ENCODE assay signal across 2 cellular contexts in genomic region chr19:3038214-3038613, GRCh38.
TF ChIP-seq lines count a peak whose summit lies in the region.

No MANE protein-coding gene starts in this region.

TF ChIP-seq in K562, 482 proteins besides CTCF, POLR2A, EP300 and RAD21:
- no peak for TF ChIP-seq ZMIZ1 (IDR thresholded peaks at IDR 0.05; ENCODE audit: low read depth in 2 of 2, low read length in 2 of 2)
- peak; percentile 54; the same call in 1 of the 2 replicates for TF ChIP-seq ZNF121 (CRISPR knock-in tag; conservative IDR thresholded peaks at IDR 0.05)

TF ChIP-seq in HEK293T, 16 proteins besides CTCF, POLR2A, EP300 and RAD21:
- TF ChIP-seq PKNOX1 (IDR thresholded peaks at IDR 0.05) = no peak
- no peak for TF ChIP-seq ZNF384 (IDR thresholded peaks at IDR 0.05)
- TF ChIP-seq BHLHE40 (IDR thresholded peaks at IDR 0.05; ENCODE audit: borderline replicate concordance) = no peak
- no peak for TF ChIP-seq SUZ12 (IDR thresholded peaks at IDR 0.05)
- TF ChIP-seq FOXM1 (IDR thresholded peaks at IDR 0.05; ENCODE audit: borderline replicate concordance) = no peak
- TF ChIP-seq SP1 (IDR thresholded peaks at IDR 0.05) = no peak
- TF ChIP-seq FOXA1 (IDR thresholded peaks at IDR 0.05) = no peak
- no peak for TF ChIP-seq L3MBTL2 (conservative IDR thresholded peaks at IDR 0.05)
- no peak for TF ChIP-seq NFRKB (IDR thresholded peaks at IDR 0.05)
- TF ChIP-seq ARNT (IDR thresholded peaks at IDR 0.05) = no peak
- TF ChIP-seq HDGF (IDR thresholded peaks at IDR 0.05; ENCODE audit: borderline replicate concordance) = no peak
- no peak for TF ChIP-seq ELF4 (IDR thresholded peaks at IDR 0.05)
- TF ChIP-seq TARDBP (IDR thresholded peaks at IDR 0.05) = no peak
- TF ChIP-seq FOXK2 (IDR thresholded peaks at IDR 0.05) = no peak
